9 cellular contexts compared by ENCODE assay signal in genomic region chr3:25604107-25604805, GRCh38.
DNase-seq lines count a peak whose midpoint lies in the region; ATAC-seq, FAIRE-seq and TF ChIP-seq lines count a peak whose summit lies in the region.
"Had no signal": no experiment of that assay in that cellular context is flagged by ENCODE, and none has a peak within 500 bp of the region (broad histone marks: within the 10 kb centered on the region; RNA-seq: fewer than 3 reads in every experiment).

No MANE protein-coding gene starts in this region.

- TF ChIP-seq CTCF in CD8-positive, alpha-beta T cell (IDR thresholded peaks at IDR 0.05) = no peak
- no peak for TF ChIP-seq CTCF in IMR-90 (conservative IDR thresholded peaks at IDR 0.05; ENCODE audit: low read depth, low read length)
- no peak for TF ChIP-seq CTCF in chondrocyte (IDR thresholded peaks at IDR 0.05)

- H3K36me3 ChIP-seq in CD8-positive, alpha-beta T cell (ENCODE audit: insufficient read depth, low read length) = peaks cover 34% of the 10 kb centered on the region
- peaks cover 11% of the 10 kb centered on the region for H3K36me3 ChIP-seq in IMR-90 (ENCODE audit: control insufficient read depth, insufficient read depth, low read length)
- peaks cover 7 to 73% (median 18%) of the 10 kb centered on the region in 3 experiments for H3K36me3 ChIP-seq in naive thymus-derived CD4-positive, alpha-beta T cell (ENCODE audit: control insufficient read depth in 2 of 3, insufficient read depth in 3 of 3, low read length in 3 of 3)

- FAIRE-seq in urothelium cell line (lab: Jason Lieb, UNC) (no peak), GM19239 (lab: Jason Lieb, UNC) (no peak)

- H3K27me3 Mint-ChIP-seq in CD8-positive, alpha-beta T cell (ENCODE audit: low read depth) = no peaks in the 10 kb centered on the region
- no peaks in the 10 kb centered on the region for H3K27me3 Mint-ChIP-seq in chondrocyte (ENCODE audit: low read depth)
- H3K27me3 Mint-ChIP-seq in naive thymus-derived CD4-positive, alpha-beta T cell = no peaks in the 10 kb centered on the region
- H3K27me3 Mint-ChIP-seq: progenitor cell of endocrine pancreas had no signal

- H3K56ac ChIP-seq in IMR-90 (ENCODE audit: extremely low read depth, insufficient read depth, low read length) = no peak overlapping the region

- in situ Hi-C loops in IMR-90 (cut with MboI; ENCODE audit: low sequenced_read_pairs) = no loop called here

- H3K18ac ChIP-seq in IMR-90 (ENCODE audit: low read depth, low read length) = no peak overlapping the region

- no peak for ATAC-seq in CD8-positive, alpha-beta T cell
- peak; percentile 98 for ATAC-seq in IMR-90 (ENCODE audit: low read depth)
- peak; percentile 92 for ATAC-seq in naive thymus-derived CD4-positive, alpha-beta T cell

- no peak overlapping the region for H4K8ac ChIP-seq in IMR-90 (ENCODE audit: low read depth in 2 of 2, low read length in 2 of 2)

- H2BK5ac ChIP-seq in IMR-90 (ENCODE audit: low read depth, low read length, poor library complexity, severe bottlenecking) = no peak overlapping the region

- H3K4ac ChIP-seq in IMR-90 (ENCODE audit: low read depth, low read length) = no peak overlapping the region

- peaks cover 3% of the 10 kb centered on the region; the same call in 1 of the 2 replicates for H4K20me1 ChIP-seq in IMR-90 (ENCODE audit: insufficient read depth, low read length)

- no peak overlapping the region for H2BK20ac ChIP-seq in IMR-90 (ENCODE audit: low read depth, low read length)

- H3K9me3 Mint-ChIP-seq in CD8-positive, alpha-beta T cell = no peaks in the 10 kb centered on the region
- no peaks in the 10 kb centered on the region for H3K9me3 Mint-ChIP-seq in chondrocyte (ENCODE audit: low read depth)
- H3K9me3 Mint-ChIP-seq in naive thymus-derived CD4-positive, alpha-beta T cell = no peaks in the 10 kb centered on the region

- no peaks in the 10 kb centered on the region; the same call in 1 of the 2 replicates for H3K9me1 ChIP-seq in IMR-90 (ENCODE audit: insufficient read depth, low read length)

- no peak overlapping the region for H3K4me3 Mint-ChIP-seq in CD8-positive, alpha-beta T cell
- H3K4me3 Mint-ChIP-seq in chondrocyte (ENCODE audit: unreplicated experiment) = no peak overlapping the region
- H3K4me3 Mint-ChIP-seq in naive thymus-derived CD4-positive, alpha-beta T cell = no peak overlapping the region

- CTCF ChIA-PET in CD8-positive, alpha-beta T cell (lab: Charles Lee) = interaction anchor here (0.5 to 3.8 kb wide), 3 partner anchors 11 to 253 kb away, joined by 3 to 18 read pairs (median 4); no protein-coding TSS in a partner anchor
- CTCF ChIA-PET in IMR-90 (lab: Yijun Ruan, JAX) = interaction anchor here (0.6 to 1.4 kb wide), 2 partner anchors 12 to 15 kb away, joined by 3 read pairs; no protein-coding TSS in a partner anchor
- CTCF ChIA-PET in naive thymus-derived CD4-positive, alpha-beta T cell (lab: Charles Lee) = interaction anchor here (1.0 kb wide), 1 partner anchor 18 kb away, joined by 3 read pairs; no protein-coding TSS in a partner anchor

- TF ChIP-seq POLR2A in IMR-90 (IDR thresholded peaks at IDR 0.05; ENCODE audit: low read depth, low read length) = no peak

- intact Hi-C loops in CD8-positive, alpha-beta T cell (cut with DNase I, micrococcal nuclease) = loop anchor here in 1 of 2 experiments (5.0 kb wide), 1 partner anchor 33 kb away; no protein-coding TSS in a partner anchor
- intact Hi-C loops in IMR-90 (cut with micrococcal nuclease) = no loop called here
- intact Hi-C loops in naive thymus-derived CD4-positive, alpha-beta T cell (cut with micrococcal nuclease) = no loop called here

- H3K27me3 ChIP-seq in CD8-positive, alpha-beta T cell (ENCODE audit: insufficient read depth, low read length) = no peaks in the 10 kb centered on the region
- no peaks in the 10 kb centered on the region for H3K27me3 ChIP-seq in IMR-90 (ENCODE audit: control insufficient read depth, insufficient read depth, low read length)
- no peaks in the 10 kb centered on the region for H3K27me3 ChIP-seq in naive thymus-derived CD4-positive, alpha-beta T cell (ENCODE audit: control insufficient read depth in 2 of 2, insufficient read depth in 2 of 2, low read length in 2 of 2)

- WGBS in IMR-90 (ENCODE audit: extremely low coverage in 2 of 2, insufficient read length in 1 of 2), 2 experiments = no CpG with 5 or more reads among the region's 5 CpGs

- no peak overlapping the region for H3K27ac ChIP-seq in CD8-positive, alpha-beta T cell (ENCODE audit: low read depth, low read length)
- no peak overlapping the region for H3K27ac ChIP-seq in IMR-90 (ENCODE audit: insufficient read depth, low read length)
- no peak overlapping the region for H3K27ac ChIP-seq in naive thymus-derived CD4-positive, alpha-beta T cell (ENCODE audit: low read depth, low read length)

- H3K23ac ChIP-seq in IMR-90 (ENCODE audit: low read depth, low read length) = no peak overlapping the region

- BruUV-seq in IMR-90 (replicated peaks; lab: Mats Ljungman, UMichigan) = no TSS peak

- H2AFZ ChIP-seq in IMR-90 (replicated peaks; ENCODE audit: low read length, poor library complexity) = no peak overlapping the region

- no peaks in the 10 kb centered on the region for H3K9me3 ChIP-seq in CD8-positive, alpha-beta T cell (ENCODE audit: low read length)
- no peaks in the 10 kb centered on the region for H3K9me3 ChIP-seq in IMR-90 (ENCODE audit: control insufficient read depth, insufficient read depth, low read length)
- H3K9me3 ChIP-seq in naive thymus-derived CD4-positive, alpha-beta T cell (ENCODE audit: control insufficient read depth in 2 of 3, low read length in 3 of 3) = no peaks in the 10 kb centered on the region

- H2BK120ac ChIP-seq in IMR-90 (ENCODE audit: low read depth, low read length) = no peak overlapping the region

- H3K36me3 Mint-ChIP-seq in CD8-positive, alpha-beta T cell = peaks cover 85% of the 10 kb centered on the region
- H3K36me3 Mint-ChIP-seq in chondrocyte (ENCODE audit: low read depth) = peaks cover 12% of the 10 kb centered on the region
- peaks cover 5 to 49% (median 22%) of the 10 kb centered on the region in 5 donors for H3K36me3 Mint-ChIP-seq in naive thymus-derived CD4-positive, alpha-beta T cell

- dilution Hi-C loops in IMR-90 (cut with HindIII; ENCODE audit: low sequenced_read_pairs, unreplicated experiment) = no loop called here

- peak overlapping the region; percentile 32 for H3K27ac Mint-ChIP-seq in CD8-positive, alpha-beta T cell
- H3K27ac Mint-ChIP-seq in chondrocyte (ENCODE audit: unreplicated experiment) = peak overlapping the region; percentile 45
- peak overlapping the region in 4 of 9 donors; percentile 32 to 63 (median 41) for H3K27ac Mint-ChIP-seq in naive thymus-derived CD4-positive, alpha-beta T cell
- H3K27ac Mint-ChIP-seq: progenitor cell of endocrine pancreas had no signal

- no peak overlapping the region for H2BK15ac ChIP-seq in IMR-90 (ENCODE audit: low read depth, low read length)

- H3K9ac ChIP-seq in IMR-90 (ENCODE audit: low read depth, low read length) = no peak overlapping the region

- no peak overlapping the region for H4K5ac ChIP-seq in IMR-90 (ENCODE audit: low read depth, low read length)

- H3K4me3 ChIP-seq in CD8-positive, alpha-beta T cell (ENCODE audit: low read depth, low read length) = no peak overlapping the region
- H3K4me3 ChIP-seq in IMR-90 (ENCODE audit: insufficient read depth, low read depth, low read length) = no peak overlapping the region
- H3K4me3 ChIP-seq in naive thymus-derived CD4-positive, alpha-beta T cell (ENCODE audit: low read length) = no peak overlapping the region

- DNase-seq in CD8-positive, alpha-beta T cell = no peak
- DNase-seq in IMR-90 (peak; percentile 92), chondrocyte (ENCODE audit: low spot score) (no peak), NCI-H345 treated with DMSO at 0.1 percent for 48 hours (lab: John Stamatoyannopoulos, UW; ENCODE audit: unreplicated experiment) (no peak), urothelium cell line (ENCODE audit: low spot score) (no peak), GM19239 (ENCODE audit: insufficient read length, low spot score) (no peak), NCI-H748 (lab: John Stamatoyannopoulos, UW; ENCODE audit: unreplicated experiment) (no peak)
- DNase-seq in naive thymus-derived CD4-positive, alpha-beta T cell = no peak

- H3K4me2 ChIP-seq in IMR-90 (ENCODE audit: low read depth, low read length) = 0 out of 2 replicates have a peak overlapping the region, but pooled peaks have one; percentile 31

- H3K4me1 ChIP-seq in CD8-positive, alpha-beta T cell (ENCODE audit: insufficient read depth, low read length) = no peaks in the 10 kb centered on the region
- peaks cover 2% of the 10 kb centered on the region; the same call in 1 of the 2 replicates for H3K4me1 ChIP-seq in IMR-90 (ENCODE audit: control insufficient read depth, insufficient read depth, low read length)
- H3K4me1 ChIP-seq in naive thymus-derived CD4-positive, alpha-beta T cell (ENCODE audit: control insufficient read depth in 2 of 2, insufficient read depth in 2 of 2, low read length in 2 of 2) = no peaks in the 10 kb centered on the region

- POLR2A ChIA-PET in CD8-positive, alpha-beta T cell (lab: Charles Lee) = interaction anchor here (0.6 kb wide), 1 partner anchor 23 kb away, joined by 3 read pairs; no protein-coding TSS in a partner anchor
- POLR2A ChIA-PET in IMR-90 (lab: Charles Lee; ENCODE audit: unreplicated experiment) = no interaction called here
- POLR2A ChIA-PET in naive thymus-derived CD4-positive, alpha-beta T cell (lab: Charles Lee) = interaction anchor here (0.7 to 0.8 kb wide), 2 partner anchors 11 to 121 kb away, joined by 3 to 4 read pairs; no protein-coding TSS in a partner anchor

- H4K91ac ChIP-seq in IMR-90 (ENCODE audit: insufficient read depth, low read depth, low read length) = no peak overlapping the region

- no peak overlapping the region for H3K14ac ChIP-seq in IMR-90 (replicated peaks; ENCODE audit: low read depth, low read length)

- H2AK5ac ChIP-seq in IMR-90 (ENCODE audit: low read depth, low read length) = no peak overlapping the region

- H3K79me1 ChIP-seq in IMR-90 (ENCODE audit: low read depth in 1 of 2, low read length in 2 of 2) = peaks cover 5 to 6% of the 10 kb centered on the region in 2 experiments; a peak in 3 of 4 replicates

- H3K4me1 Mint-ChIP-seq in CD8-positive, alpha-beta T cell (ENCODE audit: low read depth) = peaks cover 2% of the 10 kb centered on the region
- peaks cover 27% of the 10 kb centered on the region for H3K4me1 Mint-ChIP-seq in chondrocyte (ENCODE audit: low read depth)
- peaks cover 0 to 5% (median 0%) of the 10 kb centered on the region in 7 donors for H3K4me1 Mint-ChIP-seq in naive thymus-derived CD4-positive, alpha-beta T cell

- no peak for TF ChIP-seq RAD21 in IMR-90 (IDR thresholded peaks at IDR 0.05; ENCODE audit: low read length)

- no peak overlapping the region for H2AK9ac ChIP-seq in IMR-90 (replicated peaks; ENCODE audit: low read depth, low read length, poor library complexity)

TF ChIP-seq in IMR-90, 13 proteins besides CTCF, POLR2A, EP300 and RAD21 (continues in another document):
- no peak for TF ChIP-seq CHD1 (IDR thresholded peaks at IDR 0.05; ENCODE audit: low read depth, low read length)
